ENCODE assay signal across 33 cellular contexts in the genomic region with DNA sequence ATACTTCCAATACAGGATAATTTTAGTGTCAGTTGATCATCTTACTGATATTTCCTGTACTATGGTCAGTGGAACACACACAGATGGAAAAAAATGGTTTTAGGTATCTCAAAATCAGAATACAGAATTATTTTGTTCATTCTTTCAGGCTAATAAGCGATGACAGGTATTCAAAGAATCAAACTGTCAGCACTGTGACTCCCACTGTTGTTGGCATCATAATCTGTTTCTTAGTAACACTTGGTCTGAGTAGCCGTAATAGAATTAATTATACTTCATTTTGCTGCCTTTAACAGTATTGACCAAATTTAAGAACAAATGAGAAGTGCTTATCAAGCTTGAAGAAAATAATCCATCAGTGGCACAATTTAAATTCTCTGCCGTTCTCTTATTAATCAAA.
"Had no signal": no experiment of that assay in that cellular context is flagged by ENCODE, and none has a peak within 500 bp of the region (broad histone marks: within the 10 kb centered on the region; RNA-seq: fewer than 3 reads in every experiment).

No MANE protein-coding gene starts in this region.

- H3K4me1 Mint-ChIP-seq: activated CD4-positive, alpha-beta T cell treated with anti-CD3 and anti-CD28 coated beads for 36 hours; activated CD4-positive, alpha-beta T cell treated with anti-CD3 and anti-CD28 coated beads, Interleukin-2, amount 10 ng/mL, durations not matched to agents 24 days and 14 days; activated CD8-positive, alpha-beta memory T cell treated with anti-CD3 and anti-CD28 coated beads, Interleukin-2, amount 10 ng/mL, durations not matched to agents 7 days and 5 days; activated naive CD4-positive, alpha-beta T cell treated with anti-CD3 and anti-CD28 coated beads, Interleukin-2, amount 50 U/mL, for 24 hours; activated naive CD8-positive, alpha-beta T cell treated with anti-CD3 and anti-CD28 coated beads for 36 hours; activated naive CD8-positive, alpha-beta T cell treated with anti-CD3 and anti-CD28 coated beads, Interleukin-2, amount 50 U/mL, for 24 hours had no signal

- H3K4me3 Mint-ChIP-seq: activated CD4-positive, alpha-beta memory T cell treated with anti-CD3 and anti-CD28 coated beads for 36 hours; activated CD4-positive, alpha-beta T cell treated with anti-CD3 and anti-CD28 coated beads for 36 hours; activated CD4-positive, alpha-beta T cell treated with anti-CD3 and anti-CD28 coated beads, Interleukin-2, amount 10 ng/mL, durations not matched to agents 24 days and 14 days; activated CD8-positive, alpha-beta memory T cell treated with anti-CD3 and anti-CD28 coated beads, Interleukin-2, amount 10 ng/mL, durations not matched to agents 7 days and 5 days; activated CD8-positive, alpha-beta T cell treated with anti-CD3 and anti-CD28 coated beads, Interleukin-2, amount 10 ng/mL, durations not matched to agents 7 days and 5 days; activated naive CD4-positive, alpha-beta T cell treated with anti-CD3 and anti-CD28 coated beads for 36 hours; activated naive CD4-positive, alpha-beta T cell treated with anti-CD3 and anti-CD28 coated beads, Interleukin-2, amount 50 U/mL, for 24 hours; activated naive CD8-positive, alpha-beta T cell treated with anti-CD3 and anti-CD28 coated beads for 36 hours; activated naive CD8-positive, alpha-beta T cell treated with anti-CD3 and anti-CD28 coated beads, Interleukin-2, amount 50 U/mL, for 24 hours; activated T-helper 1 cell treated with anti-CD3 and anti-CD28 coated beads, Interleukin-12 subunit alpha, Interleukin-12 subunit beta, Interleukin-2, Interleukin-4 antibody, amounts not matched to agents 30 ng/mL and 10 ng/mL and 1 ng/mL, durations not matched to agents 14 hours and 24 hours and 36 hours; dendritic cell treated with granulocyte-macrophage colony-stimulating factor and Interleukin-4, amounts not matched to agents 40 ng/mL and 50 ng/mL, for 4 days; effector memory CD8-positive, alpha-beta T cell had no signal

- H3K27ac ChIP-seq: adrenal gland, body of pancreas, coronary artery, epithelial cell of prostate, esophagus squamous epithelium, gastroesophageal sphincter had no signal

- DNase-seq: activated CD4-positive, alpha-beta memory T cell treated with anti-CD3 and anti-CD28 coated beads for 36 hours; activated CD4-positive, alpha-beta T cell treated with anti-CD3 and anti-CD28 coated beads for 36 hours; activated CD4-positive, alpha-beta T cell treated with anti-CD3 and anti-CD28 coated beads, Interleukin-2, amount 10 ng/mL, durations not matched to agents 24 days and 14 days; activated CD4-positive, CD25-positive, alpha-beta regulatory T cell; activated CD4-positive, CD25-positive, alpha-beta regulatory T cell treated with anti-CD3 and anti-CD28 coated beads, Interleukin-2, amount 50 U/mL, for 72 hours; activated CD8-positive, alpha-beta memory T cell treated with anti-CD3 and anti-CD28 coated beads, Interleukin-2, amount 10 ng/mL, durations not matched to agents 7 days and 5 days; activated CD8-positive, alpha-beta memory T cell treated with anti-CD3 and anti-CD28 coated beads, Interleukin-2, amount 50 U/mL, for 4 hours; activated CD8-positive, alpha-beta T cell treated with anti-CD3 and anti-CD28 coated beads, Interleukin-2, amount 10 ng/mL, durations not matched to agents 7 days and 5 days; activated effector memory CD4-positive, alpha-beta T cell treated with anti-CD3 and anti-CD28 coated beads, Interleukin-2, amount 50 U/mL, for 16 hours; activated naive CD4-positive, alpha-beta T cell treated with anti-CD3 and anti-CD28 coated beads for 36 hours; activated naive CD8-positive, alpha-beta T cell treated with anti-CD3 and anti-CD28 coated beads for 36 hours; activated naive CD8-positive, alpha-beta T cell treated with anti-CD3 and anti-CD28 coated beads, Interleukin-2, amount 50 U/mL, for 24 hours; activated T-cell treated with anti-CD3 and anti-CD28 coated beads, Interleukin-2, amount 50 U/mL, for 1 hour; activated T-cell treated with anti-CD3 and anti-CD28 coated beads, Interleukin-2, amount 50 U/mL, for 48 hours; adrenal gland; amygdala; aorta; body of pancreas; central memory CD4-positive, alpha-beta T cell; effector CD4-positive, alpha-beta T cell; effector memory CD8-positive, alpha-beta T cell; esophagus squamous epithelium; foreskin melanocyte; T-helper 2 cell had no signal

- H3K27me3 ChIP-seq: adrenal gland, body of pancreas, gastroesophageal sphincter had no signal

- H3K4me3 ChIP-seq: adrenal gland, body of pancreas, coronary artery, esophagus squamous epithelium, gastroesophageal sphincter had no signal

- H3K36me3 ChIP-seq: adrenal gland, esophagus squamous epithelium, gastroesophageal sphincter had no signal

- H3K36me3 Mint-ChIP-seq: activated CD4-positive, alpha-beta memory T cell treated with anti-CD3 and anti-CD28 coated beads for 36 hours; activated CD8-positive, alpha-beta memory T cell treated with anti-CD3 and anti-CD28 coated beads, Interleukin-2, amount 10 ng/mL, durations not matched to agents 7 days and 5 days; activated naive CD4-positive, alpha-beta T cell treated with anti-CD3 and anti-CD28 coated beads, Interleukin-2, amount 50 U/mL, for 24 hours; activated naive CD8-positive, alpha-beta T cell treated with anti-CD3 and anti-CD28 coated beads for 36 hours had no signal

- H3K9me3 Mint-ChIP-seq: activated CD4-positive, alpha-beta memory T cell treated with anti-CD3 and anti-CD28 coated beads for 36 hours; activated CD4-positive, alpha-beta T cell treated with anti-CD3 and anti-CD28 coated beads, Interleukin-2, amount 10 ng/mL, durations not matched to agents 24 days and 14 days; activated naive CD4-positive, alpha-beta T cell treated with anti-CD3 and anti-CD28 coated beads for 36 hours; activated naive CD4-positive, alpha-beta T cell treated with anti-CD3 and anti-CD28 coated beads, Interleukin-2, amount 50 U/mL, for 24 hours; activated naive CD8-positive, alpha-beta T cell treated with anti-CD3 and anti-CD28 coated beads for 36 hours; activated naive CD8-positive, alpha-beta T cell treated with anti-CD3 and anti-CD28 coated beads, Interleukin-2, amount 50 U/mL, for 24 hours; activated T-helper 1 cell treated with anti-CD3 and anti-CD28 coated beads, Interleukin-12 subunit alpha, Interleukin-12 subunit beta, Interleukin-2, Interleukin-4 antibody, amounts not matched to agents 30 ng/mL and 10 ng/mL and 1 ng/mL, durations not matched to agents 14 hours and 24 hours and 36 hours; activated T-helper 2 cell treated with anti-CD3 and anti-CD28 coated beads, Interferon-gamma antibody, Interleukin-2, Interleukin-4, amounts not matched to agents 10 μg/mL and 5 μg/mL and 100 μg/mL, durations not matched to agents 14 hours and 24 hours and 36 hours; dendritic cell treated with granulocyte-macrophage colony-stimulating factor and Interleukin-4, amounts not matched to agents 40 ng/mL and 50 ng/mL, for 4 days; effector memory CD8-positive, alpha-beta T cell had no signal

- H3K9me3 ChIP-seq: adrenal gland, body of pancreas, esophagus squamous epithelium, gastroesophageal sphincter had no signal

- FAIRE-seq: endometrium, endothelial cell of umbilical vein had no signal

- H3K27me3 Mint-ChIP-seq: dendritic cell treated with granulocyte-macrophage colony-stimulating factor and Interleukin-4, amounts not matched to agents 40 ng/mL and 50 ng/mL, for 4 days had no signal

- H3K27ac Mint-ChIP-seq: activated CD4-positive, alpha-beta memory T cell treated with anti-CD3 and anti-CD28 coated beads for 36 hours; activated CD4-positive, alpha-beta T cell treated with anti-CD3 and anti-CD28 coated beads for 36 hours; activated CD4-positive, alpha-beta T cell treated with anti-CD3 and anti-CD28 coated beads, Interleukin-2, amount 10 ng/mL, durations not matched to agents 24 days and 14 days; activated CD8-positive, alpha-beta memory T cell treated with anti-CD3 and anti-CD28 coated beads, Interleukin-2, amount 10 ng/mL, durations not matched to agents 7 days and 5 days; activated CD8-positive, alpha-beta T cell treated with anti-CD3 and anti-CD28 coated beads, Interleukin-2, amount 10 ng/mL, durations not matched to agents 7 days and 5 days; activated naive CD4-positive, alpha-beta T cell treated with anti-CD3 and anti-CD28 coated beads for 36 hours; activated naive CD4-positive, alpha-beta T cell treated with anti-CD3 and anti-CD28 coated beads, Interleukin-2, amount 50 U/mL, for 24 hours; activated naive CD8-positive, alpha-beta T cell treated with anti-CD3 and anti-CD28 coated beads for 36 hours; activated naive CD8-positive, alpha-beta T cell treated with anti-CD3 and anti-CD28 coated beads, Interleukin-2, amount 50 U/mL, for 24 hours; activated T-helper 1 cell treated with anti-CD3 and anti-CD28 coated beads, Interleukin-12 subunit alpha, Interleukin-12 subunit beta, Interleukin-2, Interleukin-4 antibody, amounts not matched to agents 30 ng/mL and 10 ng/mL and 1 ng/mL, durations not matched to agents 14 hours and 24 hours and 36 hours; activated T-helper 2 cell treated with anti-CD3 and anti-CD28 coated beads, Interferon-gamma antibody, Interleukin-2, Interleukin-4, amounts not matched to agents 10 μg/mL and 5 μg/mL and 100 μg/mL, durations not matched to agents 14 hours and 24 hours and 36 hours; dendritic cell treated with granulocyte-macrophage colony-stimulating factor and Interleukin-4, amounts not matched to agents 40 ng/mL and 50 ng/mL, for 4 days; effector memory CD8-positive, alpha-beta T cell had no signal

- ATAC-seq: activated CD4-positive, alpha-beta T cell treated with anti-CD3 and anti-CD28 coated beads for 36 hours; activated CD8-positive, alpha-beta memory T cell treated with anti-CD3 and anti-CD28 coated beads, Interleukin-2, amount 10 ng/mL, durations not matched to agents 7 days and 5 days; activated CD8-positive, alpha-beta T cell treated with anti-CD3 and anti-CD28 coated beads, Interleukin-2, amount 10 ng/mL, durations not matched to agents 7 days and 5 days; activated naive CD8-positive, alpha-beta T cell treated with anti-CD3 and anti-CD28 coated beads, Interleukin-2, amount 50 U/mL, for 24 hours; body of pancreas; effector memory CD8-positive, alpha-beta T cell; gastroesophageal sphincter had no signal
